ENCODE assay signal across 1 cellular context in the genomic region with DNA sequence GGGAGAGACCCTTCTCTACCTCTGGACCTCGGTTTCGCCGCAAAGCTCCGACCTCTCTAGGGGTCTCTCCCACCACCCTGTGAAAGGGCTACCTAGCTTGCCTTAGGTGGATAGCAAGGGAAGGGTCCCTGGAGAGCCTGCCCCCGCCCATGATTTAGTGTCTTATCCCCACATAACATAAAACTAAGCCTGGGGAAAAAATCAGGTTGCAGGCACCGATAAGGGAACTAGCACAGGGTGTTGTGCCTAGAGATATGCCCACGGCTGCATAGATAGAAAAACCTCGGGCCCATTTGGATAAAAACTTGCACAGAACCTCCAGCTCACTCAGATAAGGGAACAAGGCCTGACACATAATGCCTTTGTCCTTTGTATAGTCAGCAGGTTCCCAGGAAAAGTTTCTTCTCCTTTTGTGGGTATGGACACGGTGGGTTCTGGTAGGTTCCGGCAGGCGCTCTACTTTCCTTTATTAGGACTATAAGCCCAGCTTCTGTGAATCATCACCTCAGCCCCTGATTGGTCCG.
TF ChIP-seq lines count a peak whose summit lies in the region.

No MANE protein-coding gene starts in this region.

TF ChIP-seq in K562, 482 proteins besides CTCF, POLR2A, EP300 and RAD21 (continued from another document and continues in another):
- TF ChIP-seq, protein P1, sequence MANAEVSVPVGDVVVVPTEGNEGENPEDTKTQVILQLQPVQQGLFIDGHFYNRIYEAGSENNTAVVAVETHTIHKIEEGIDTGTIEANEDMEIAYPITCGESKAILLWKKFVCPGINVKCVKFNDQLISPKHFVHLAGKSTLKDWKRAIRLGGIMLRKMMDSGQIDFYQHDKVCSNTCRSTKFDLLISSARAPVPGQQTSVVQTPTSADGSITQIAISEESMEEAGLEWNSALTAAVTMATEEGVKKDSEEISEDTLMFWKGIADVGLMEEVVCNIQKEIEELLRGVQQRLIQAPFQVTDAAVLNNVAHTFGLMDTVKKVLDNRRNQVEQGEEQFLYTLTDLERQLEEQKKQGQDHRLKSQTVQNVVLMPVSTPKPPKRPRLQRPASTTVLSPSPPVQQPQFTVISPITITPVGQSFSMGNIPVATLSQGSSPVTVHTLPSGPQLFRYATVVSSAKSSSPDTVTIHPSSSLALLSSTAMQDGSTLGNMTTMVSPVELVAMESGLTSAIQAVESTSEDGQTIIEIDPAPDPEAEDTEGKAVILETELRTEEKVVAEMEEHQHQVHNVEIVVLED (CRISPR knock-in tag; IDR thresholded peaks at IDR 0.05) = no peak
- peak in 1 of 3 experiments; percentile 85; a peak in 2 of 6 replicates for TF ChIP-seq ZBTB11 (CRISPR knock-in tag; IDR thresholded peaks at IDR 0.05)
- TF ChIP-seq, protein P2, sequence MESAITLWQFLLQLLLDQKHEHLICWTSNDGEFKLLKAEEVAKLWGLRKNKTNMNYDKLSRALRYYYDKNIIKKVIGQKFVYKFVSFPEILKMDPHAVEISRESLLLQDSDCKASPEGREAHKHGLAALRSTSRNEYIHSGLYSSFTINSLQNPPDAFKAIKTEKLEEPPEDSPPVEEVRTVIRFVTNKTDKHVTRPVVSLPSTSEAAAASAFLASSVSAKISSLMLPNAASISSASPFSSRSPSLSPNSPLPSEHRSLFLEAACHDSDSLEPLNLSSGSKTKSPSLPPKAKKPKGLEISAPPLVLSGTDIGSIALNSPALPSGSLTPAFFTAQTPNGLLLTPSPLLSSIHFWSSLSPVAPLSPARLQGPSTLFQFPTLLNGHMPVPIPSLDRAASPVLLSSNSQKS (CRISPR knock-in tag; IDR thresholded peaks at IDR 0.05) = no peak
- no peak for TF ChIP-seq MAFK (IDR thresholded peaks at IDR 0.05; ENCODE audit: low read length)
- TF ChIP-seq HOXB6 (CRISPR knock-in tag; IDR thresholded peaks at IDR 0.05; ENCODE audit: borderline replicate concordance) = no peak
- TF ChIP-seq CHD1 (IDR thresholded peaks at IDR 0.05; ENCODE audit: low read length) = peak; percentile 79
- TF ChIP-seq, protein P3, sequence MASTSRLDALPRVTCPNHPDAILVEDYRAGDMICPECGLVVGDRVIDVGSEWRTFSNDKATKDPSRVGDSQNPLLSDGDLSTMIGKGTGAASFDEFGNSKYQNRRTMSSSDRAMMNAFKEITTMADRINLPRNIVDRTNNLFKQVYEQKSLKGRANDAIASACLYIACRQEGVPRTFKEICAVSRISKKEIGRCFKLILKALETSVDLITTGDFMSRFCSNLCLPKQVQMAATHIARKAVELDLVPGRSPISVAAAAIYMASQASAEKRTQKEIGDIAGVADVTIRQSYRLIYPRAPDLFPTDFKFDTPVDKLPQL (IDR thresholded peaks at IDR 0.05; ENCODE audit: extremely low read depth, insufficient read length) = no peak
- no peak for TF ChIP-seq CBX8 (IDR thresholded peaks at IDR 0.05; ENCODE audit: borderline replicate concordance, extremely low read depth, low read depth, low read length, poor library complexity, severe bottlenecking)
- TF ChIP-seq HDAC8 (tag; IDR thresholded peaks at IDR 0.05) = peak; percentile 48; the same call in 1 of the 2 replicates
- no peak for TF ChIP-seq ZNF408 (CRISPR knock-in tag; IDR thresholded peaks at IDR 0.05; ENCODE audit: low read depth)
- no peak for TF ChIP-seq ZFP30 (CRISPR knock-in tag; IDR thresholded peaks at IDR 0.05; ENCODE audit: borderline replicate concordance)
- TF ChIP-seq, protein P4, sequence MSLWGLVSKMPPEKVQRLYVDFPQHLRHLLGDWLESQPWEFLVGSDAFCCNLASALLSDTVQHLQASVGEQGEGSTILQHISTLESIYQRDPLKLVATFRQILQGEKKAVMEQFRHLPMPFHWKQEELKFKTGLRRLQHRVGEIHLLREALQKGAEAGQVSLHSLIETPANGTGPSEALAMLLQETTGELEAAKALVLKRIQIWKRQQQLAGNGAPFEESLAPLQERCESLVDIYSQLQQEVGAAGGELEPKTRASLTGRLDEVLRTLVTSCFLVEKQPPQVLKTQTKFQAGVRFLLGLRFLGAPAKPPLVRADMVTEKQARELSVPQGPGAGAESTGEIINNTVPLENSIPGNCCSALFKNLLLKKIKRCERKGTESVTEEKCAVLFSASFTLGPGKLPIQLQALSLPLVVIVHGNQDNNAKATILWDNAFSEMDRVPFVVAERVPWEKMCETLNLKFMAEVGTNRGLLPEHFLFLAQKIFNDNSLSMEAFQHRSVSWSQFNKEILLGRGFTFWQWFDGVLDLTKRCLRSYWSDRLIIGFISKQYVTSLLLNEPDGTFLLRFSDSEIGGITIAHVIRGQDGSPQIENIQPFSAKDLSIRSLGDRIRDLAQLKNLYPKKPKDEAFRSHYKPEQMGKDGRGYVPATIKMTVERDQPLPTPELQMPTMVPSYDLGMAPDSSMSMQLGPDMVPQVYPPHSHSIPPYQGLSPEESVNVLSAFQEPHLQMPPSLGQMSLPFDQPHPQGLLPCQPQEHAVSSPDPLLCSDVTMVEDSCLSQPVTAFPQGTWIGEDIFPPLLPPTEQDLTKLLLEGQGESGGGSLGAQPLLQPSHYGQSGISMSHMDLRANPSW (CRISPR knock-in tag; IDR thresholded peaks at IDR 0.05) = no peak
- TF ChIP-seq NCOA2 (IDR thresholded peaks at IDR 0.05; ENCODE audit: partially characterized antibody in 2 of 2) = peak; percentile 49 to 80
- no peak for TF ChIP-seq SRSF3 (IDR thresholded peaks at IDR 0.05; ENCODE audit: insufficient read depth, low read length)
- no peak for TF ChIP-seq TBP (optimal IDR thresholded peaks at IDR 0.05; ENCODE audit: low read depth, low read length)
- peak; percentile 98 for TF ChIP-seq GATAD2A (IDR thresholded peaks at IDR 0.05)
- no peak for TF ChIP-seq ZNF282 (CRISPR knock-in tag; IDR thresholded peaks at IDR 0.05)
- TF ChIP-seq MAX (CRISPR knock-in tag; IDR thresholded peaks at IDR 0.05) = 0 out of 2 replicates have a peak, but pooled peaks have one; percentile 36
- no peak for TF ChIP-seq ZSCAN29 (IDR thresholded peaks at IDR 0.05)
- TF ChIP-seq MEF2D (tag; conservative IDR thresholded peaks at IDR 0.05; ENCODE audit: low read depth) = peak; percentile 78
- no peak for TF ChIP-seq HNRNPUL1 (IDR thresholded peaks at IDR 0.05; ENCODE audit: low read length)
- TF ChIP-seq, protein P5, sequence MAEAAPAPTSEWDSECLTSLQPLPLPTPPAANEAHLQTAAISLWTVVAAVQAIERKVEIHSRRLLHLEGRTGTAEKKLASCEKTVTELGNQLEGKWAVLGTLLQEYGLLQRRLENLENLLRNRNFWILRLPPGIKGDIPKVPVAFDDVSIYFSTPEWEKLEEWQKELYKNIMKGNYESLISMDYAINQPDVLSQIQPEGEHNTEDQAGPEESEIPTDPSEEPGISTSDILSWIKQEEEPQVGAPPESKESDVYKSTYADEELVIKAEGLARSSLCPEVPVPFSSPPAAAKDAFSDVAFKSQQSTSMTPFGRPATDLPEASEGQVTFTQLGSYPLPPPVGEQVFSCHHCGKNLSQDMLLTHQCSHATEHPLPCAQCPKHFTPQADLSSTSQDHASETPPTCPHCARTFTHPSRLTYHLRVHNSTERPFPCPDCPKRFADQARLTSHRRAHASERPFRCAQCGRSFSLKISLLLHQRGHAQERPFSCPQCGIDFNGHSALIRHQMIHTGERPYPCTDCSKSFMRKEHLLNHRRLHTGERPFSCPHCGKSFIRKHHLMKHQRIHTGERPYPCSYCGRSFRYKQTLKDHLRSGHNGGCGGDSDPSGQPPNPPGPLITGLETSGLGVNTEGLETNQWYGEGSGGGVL (CRISPR knock-in tag; IDR thresholded peaks at IDR 0.05) = no peak
- peak; percentile 64 for TF ChIP-seq RBBP5 (IDR thresholded peaks at IDR 0.05; ENCODE audit: borderline replicate concordance, insufficient read depth, low read length, poor library complexity, severe bottlenecking)
- TF ChIP-seq, protein P6, sequence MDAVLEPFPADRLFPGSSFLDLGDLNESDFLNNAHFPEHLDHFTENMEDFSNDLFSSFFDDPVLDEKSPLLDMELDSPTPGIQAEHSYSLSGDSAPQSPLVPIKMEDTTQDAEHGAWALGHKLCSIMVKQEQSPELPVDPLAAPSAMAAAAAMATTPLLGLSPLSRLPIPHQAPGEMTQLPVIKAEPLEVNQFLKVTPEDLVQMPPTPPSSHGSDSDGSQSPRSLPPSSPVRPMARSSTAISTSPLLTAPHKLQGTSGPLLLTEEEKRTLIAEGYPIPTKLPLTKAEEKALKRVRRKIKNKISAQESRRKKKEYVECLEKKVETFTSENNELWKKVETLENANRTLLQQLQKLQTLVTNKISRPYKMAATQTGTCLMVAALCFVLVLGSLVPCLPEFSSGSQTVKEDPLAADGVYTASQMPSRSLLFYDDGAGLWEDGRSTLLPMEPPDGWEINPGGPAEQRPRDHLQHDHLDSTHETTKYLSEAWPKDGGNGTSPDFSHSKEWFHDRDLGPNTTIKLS (IDR thresholded peaks at IDR 0.05; ENCODE audit: borderline replicate concordance, low read depth) = no peak
- peak; percentile 71; the same call in 1 of the 2 replicates for TF ChIP-seq BCL6 (CRISPR knock-in tag; IDR thresholded peaks at IDR 0.05)
- TF ChIP-seq LEF1 (IDR thresholded peaks at IDR 0.05) = peak; percentile 48
- peak; percentile 92 for TF ChIP-seq ELF4 (CRISPR knock-in tag; IDR thresholded peaks at IDR 0.05)
- no peak for TF ChIP-seq NR2C1 (IDR thresholded peaks at IDR 0.05)
- peak; percentile 40; the same call in 1 of the 2 replicates for TF ChIP-seq NR2C1 (tag; IDR thresholded peaks at IDR 0.05)
- TF ChIP-seq GTF2F1 (IDR thresholded peaks at IDR 0.05; ENCODE audit: low read depth, low read length) = no peak
- TF ChIP-seq ARNT (IDR thresholded peaks at IDR 0.05) = peak; percentile 45 to 90
- peak; percentile 81; the same call in 1 of the 2 replicates for TF ChIP-seq NCOA1 (IDR thresholded peaks at IDR 0.05; ENCODE audit: low read depth)
- TF ChIP-seq, protein P7, sequence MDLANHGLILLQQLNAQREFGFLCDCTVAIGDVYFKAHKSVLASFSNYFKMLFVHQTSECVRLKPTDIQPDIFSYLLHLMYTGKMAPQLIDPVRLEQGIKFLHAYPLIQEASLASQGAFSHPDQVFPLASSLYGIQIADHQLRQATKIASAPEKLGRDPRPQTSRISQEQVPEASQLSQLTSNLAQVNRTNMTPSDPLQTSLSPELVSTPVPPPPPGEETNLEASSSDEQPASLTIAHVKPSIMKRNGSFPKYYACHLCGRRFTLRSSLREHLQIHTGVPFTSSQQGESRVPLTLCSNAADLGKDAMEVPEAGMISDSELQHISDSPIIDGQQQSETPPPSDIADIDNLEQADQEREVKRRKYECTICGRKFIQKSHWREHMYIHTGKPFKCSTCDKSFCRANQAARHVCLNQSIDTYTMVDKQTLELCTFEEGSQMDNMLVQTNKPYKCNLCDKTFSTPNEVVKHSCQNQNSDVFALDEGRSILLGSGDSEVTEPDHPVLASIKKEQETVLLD (IDR thresholded peaks at IDR 0.05) = peak; percentile 78
- TF ChIP-seq PHTF2 (CRISPR knock-in tag; IDR thresholded peaks at IDR 0.05) = peak; percentile 57; the same call in 1 of the 2 replicates
- TF ChIP-seq ZNF354B (CRISPR knock-in tag; IDR thresholded peaks at IDR 0.05) = 0 out of 2 replicates have a peak, but pooled peaks have one; percentile 46
- no peak for TF ChIP-seq ELK1 (CRISPR knock-in tag; IDR thresholded peaks at IDR 0.05)
- TF ChIP-seq THAP12 (CRISPR knock-in tag; IDR thresholded peaks at IDR 0.05) = no peak
- no peak for TF ChIP-seq ZBTB17 (CRISPR knock-in tag; IDR thresholded peaks at IDR 0.05)
- TF ChIP-seq ASH1L (IDR thresholded peaks at IDR 0.05; ENCODE audit: borderline replicate concordance, low read depth, partially characterized antibody) = no peak
- no peak for TF ChIP-seq ZNF695 (CRISPR knock-in tag; IDR thresholded peaks at IDR 0.05)
- no peak for TF ChIP-seq JUNB (CRISPR knock-in tag; conservative IDR thresholded peaks at IDR 0.05)
- TF ChIP-seq FOXJ2 (tag; IDR thresholded peaks at IDR 0.05) = peak; percentile 92
- no peak for TF ChIP-seq HIVEP1 (CRISPR knock-in tag; IDR thresholded peaks at IDR 0.05)
- TF ChIP-seq ARID1B (IDR thresholded peaks at IDR 0.05) = peak; percentile 99
